In genomic region chr3:171295502-171296373, GRCh38 we compare ENCODE assay signal across 1 cellular context.
TF ChIP-seq lines count a peak whose summit lies in the region.

No MANE protein-coding gene starts in this region.

TF ChIP-seq in WTC11, 78 proteins besides CTCF, POLR2A, EP300 and RAD21 (continued from another document):
- no peak for TF ChIP-seq ZBTB43 (CRISPR knock-in tag; IDR thresholded peaks at IDR 0.05)
